In the genomic region with DNA sequence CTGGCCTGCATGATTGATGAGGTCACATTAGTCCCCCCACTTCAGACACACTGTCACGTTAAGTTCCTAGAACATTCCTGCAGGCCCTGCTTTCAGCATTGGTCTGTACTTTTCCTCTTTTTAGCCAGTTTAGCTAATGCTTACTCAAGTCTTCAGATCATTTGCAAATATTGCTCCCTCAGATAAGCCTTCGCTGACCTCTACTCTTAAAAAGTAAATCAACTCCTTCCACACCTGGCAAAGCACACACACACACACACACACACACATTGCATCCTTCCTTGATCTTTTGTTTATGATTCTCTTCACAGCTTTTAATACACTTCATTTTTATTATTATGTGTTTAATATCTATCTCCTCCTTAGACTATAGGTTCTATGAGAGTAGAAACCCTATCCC, we compare ENCODE assay signal across 35 cellular contexts. TPM values are rescaled to one million over a fixed set of nuclear protein-coding genes. Genes with fewer than 3 reads are reported as not detected.
"Had no signal": no experiment of that assay in that cellular context is flagged by ENCODE, and none has a peak within 500 bp of the region (broad histone marks: within the 10 kb centered on the region; RNA-seq: fewer than 3 reads in every experiment).

No MANE protein-coding gene starts in this region.

- FAIRE-seq: astrocyte had no signal

- H3K27ac ChIP-seq: adrenal gland, breast epithelium, WERI-Rb-1 had no signal

- H3K4me3 ChIP-seq: adrenal gland, breast epithelium had no signal

- ATAC-seq: activated CD4-positive, alpha-beta T cell treated with anti-CD3 and anti-CD28 coated beads for 36 hours; activated CD4-positive, CD25-positive, alpha-beta regulatory T cell treated with anti-CD3 and anti-CD28 coated beads, Interleukin-2, amount 50 U/mL, for 24 hours; activated CD8-positive, alpha-beta memory T cell treated with anti-CD3 and anti-CD28 coated beads, Interleukin-2, amount 10 ng/mL, durations not matched to agents 7 days and 5 days; activated CD8-positive, alpha-beta T cell treated with anti-CD3 and anti-CD28 coated beads, Interleukin-2, amount 10 ng/mL, durations not matched to agents 7 days and 5 days; activated naive CD4-positive, alpha-beta T cell treated with anti-CD3 and anti-CD28 coated beads, Interleukin-2, amount 50 U/mL, for 72 hours; activated T-cell treated with anti-CD3 and anti-CD28 coated beads, Interleukin-2, amount 50 U/mL, for 4 hours; activated T-cell treated with anti-CD3 and anti-CD28 coated beads, Interleukin-2, amount 50 U/mL, for 72 hours; activated T-helper 17 cell treated with anti-CD3 and anti-CD28 coated beads, Interleukin-2, amount 50 U/mL, for 72 hours; WTC11 had no signal

- H3K36me3 ChIP-seq: adrenal gland, breast epithelium, WERI-Rb-1 had no signal

- H3K27me3 ChIP-seq: adrenal gland, breast epithelium had no signal

- DNase-seq: activated CD4-positive, alpha-beta memory T cell treated with anti-CD3 and anti-CD28 coated beads, Interleukin-2, amount 10 ng/mL, durations not matched to agents 7 days and 5 days; activated CD4-positive, alpha-beta T cell treated with anti-CD3 and anti-CD28 coated beads for 1 hour; activated CD4-positive, alpha-beta T cell treated with anti-CD3 and anti-CD28 coated beads for 36 hours; activated CD4-positive, alpha-beta T cell treated with anti-CD3 and anti-CD28 coated beads for 48 hours; activated CD4-positive, alpha-beta T cell treated with anti-CD3 and anti-CD28 coated beads, Interleukin-2, amount 10 ng/mL, durations not matched to agents 7 days and 5 days; activated CD4-positive, alpha-beta T cell treated with anti-CD3 and anti-CD28 coated beads, Interleukin-2, amount 50 U/mL, for 48 hours; activated CD4-positive, CD25-positive, alpha-beta regulatory T cell; activated CD8-positive, alpha-beta memory T cell treated with anti-CD3 and anti-CD28 coated beads for 24 hours; activated CD8-positive, alpha-beta memory T cell treated with anti-CD3 and anti-CD28 coated beads, Interleukin-2, amount 10 ng/mL, durations not matched to agents 7 days and 5 days; activated CD8-positive, alpha-beta memory T cell treated with anti-CD3 and anti-CD28 coated beads, Interleukin-2, amount 50 U/mL, for 48 hours; activated CD8-positive, alpha-beta T cell treated with anti-CD3 and anti-CD28 coated beads, Interleukin-2, amount 10 ng/mL, durations not matched to agents 7 days and 5 days; activated effector memory CD4-positive, alpha-beta T cell treated with anti-CD3 and anti-CD28 coated beads, Interleukin-2, amount 50 U/mL, for 16 hours; activated gamma-delta T cell treated with Interleukin-2 at 50 U/mL for 16 hours; activated naive CD4-positive, alpha-beta T cell; activated naive CD4-positive, alpha-beta T cell treated with anti-CD3 and anti-CD28 coated beads for 36 hours; activated naive CD4-positive, alpha-beta T cell treated with anti-CD3 and anti-CD28 coated beads, Interleukin-2, amount 50 U/mL, for 16 hours; activated naive CD8-positive, alpha-beta T cell treated with anti-CD3 and anti-CD28 coated beads for 36 hours; activated T-cell treated with anti-CD3 and anti-CD28 coated beads, Interleukin-2, amount 50 U/mL, for 4 hours; activated T-cell treated with anti-CD3 and anti-CD28 coated beads, Interleukin-2, amount 50 U/mL, for 72 hours; adrenal gland; amniotic stem cell; aorta; central memory CD4-positive, alpha-beta T cell; SW 1271; T-helper 1 cell; T-helper 2 cell; T-helper 9 cell; WERI-Rb-1 had no signal

- H3K4me1 ChIP-seq: breast epithelium had no signal

RNA-seq across cellular contexts. Expression of gene PARM1, which starts 31.4 kb away (rescaled TPM):
- total RNA-seq: activated CD4-positive, alpha-beta memory T cell treated with anti-CD3 and anti-CD28 coated beads, Interleukin-2, amount 10 ng/mL, durations not matched to agents 7 days and 5 days; activated CD4-positive, alpha-beta T cell treated with anti-CD3 and anti-CD28 coated beads, Interleukin-2, amount 10 ng/mL, durations not matched to agents 7 days and 5 days; activated CD8-positive, alpha-beta T cell treated with anti-CD3 and anti-CD28 coated beads, Interleukin-2, amount 10 ng/mL, durations not matched to agents 7 days and 5 days; activated naive CD4-positive, alpha-beta T cell treated with anti-CD3 and anti-CD28 coated beads, Interleukin-2, amount 50 U/mL, for 72 hours; activated T-helper 1 cell treated with anti-CD3 and anti-CD28 coated beads, Interleukin-12 subunit alpha, Interleukin-12 subunit beta, Interleukin-2, Interleukin-4 antibody, amounts not matched to agents 30 ng/mL and 10 ng/mL and 1 ng/mL, durations not matched to agents 14 hours and 24 hours and 36 hours had no signal
